In the genomic region with DNA sequence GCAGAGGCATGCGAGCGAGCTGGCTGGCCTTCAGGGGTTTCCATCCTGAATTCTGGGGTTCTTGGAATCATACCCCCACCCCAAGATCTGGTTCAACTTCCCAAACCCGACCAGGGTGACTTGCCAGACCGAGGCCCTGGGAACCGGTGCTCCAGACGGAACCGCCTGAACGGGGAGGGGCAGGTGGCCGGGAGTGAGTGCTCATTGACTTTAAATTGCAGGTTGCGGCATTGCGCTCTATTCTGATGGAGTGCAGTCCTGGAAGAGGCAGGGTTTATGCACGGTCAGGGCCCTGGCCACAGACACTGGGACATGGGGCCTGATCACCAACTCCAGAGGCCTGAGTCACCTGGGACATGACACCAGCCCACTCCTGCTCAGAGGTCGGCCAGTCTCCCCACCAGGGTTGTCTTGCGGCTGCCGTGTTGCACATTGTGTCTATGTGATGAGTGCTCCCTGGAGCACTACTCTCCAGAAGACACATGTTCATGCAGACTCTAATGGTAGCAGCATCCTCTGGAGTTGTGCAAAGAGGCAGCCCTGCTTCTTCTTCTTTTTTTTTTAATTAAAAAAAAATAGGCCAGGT, we compare ENCODE assay signal across 1 cellular context.
TF ChIP-seq lines count a peak whose summit lies in the region.

No MANE protein-coding gene starts in this region.

TF ChIP-seq in A549, 52 proteins besides CTCF, POLR2A, EP300 and RAD21 (continued from another document):
- TF ChIP-seq, protein P1, sequence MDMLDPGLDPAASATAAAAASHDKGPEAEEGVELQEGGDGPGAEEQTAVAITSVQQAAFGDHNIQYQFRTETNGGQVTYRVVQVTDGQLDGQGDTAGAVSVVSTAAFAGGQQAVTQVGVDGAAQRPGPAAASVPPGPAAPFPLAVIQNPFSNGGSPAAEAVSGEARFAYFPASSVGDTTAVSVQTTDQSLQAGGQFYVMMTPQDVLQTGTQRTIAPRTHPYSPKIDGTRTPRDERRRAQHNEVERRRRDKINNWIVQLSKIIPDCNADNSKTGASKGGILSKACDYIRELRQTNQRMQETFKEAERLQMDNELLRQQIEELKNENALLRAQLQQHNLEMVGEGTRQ (IDR thresholded peaks at IDR 0.05) = no peak
